Comparison of ENCODE assay signal across 28 cellular contexts in the genomic region with DNA sequence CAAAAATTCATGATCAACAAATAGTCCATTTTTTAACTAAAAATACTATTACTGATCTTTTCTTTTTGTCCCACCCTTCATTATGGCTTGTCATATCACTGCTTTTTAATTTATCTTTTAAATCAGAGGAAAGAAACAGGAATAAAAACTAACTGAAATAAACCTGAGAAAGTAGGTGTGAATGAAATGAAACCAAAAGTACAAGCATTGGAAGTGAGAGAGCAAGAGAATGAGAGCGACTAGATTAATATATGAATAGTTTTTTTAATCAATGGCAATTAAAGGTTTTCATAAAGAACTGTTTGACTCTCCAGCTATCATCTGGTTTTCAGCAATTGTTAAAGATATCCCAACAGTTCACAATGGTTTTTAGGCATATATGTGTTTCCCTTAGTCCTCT.
DNase-seq lines count a peak whose midpoint lies in the region; ATAC-seq and TF ChIP-seq lines count a peak whose summit lies in the region.
"Had no signal": no experiment of that assay in that cellular context is flagged by ENCODE, and none has a peak within 500 bp of the region (broad histone marks: within the 10 kb centered on the region; RNA-seq: fewer than 3 reads in every experiment).

No MANE protein-coding gene starts in this region.

- no peaks in the 10 kb centered on the region for H3K36me3 ChIP-seq in OCI-LY3 (replicated peaks; ENCODE audit: low read depth, low read length)
- H3K36me3 ChIP-seq: cardiac muscle cell, HAP-1, SJSA1, tibial nerve had no signal

- H4K20me1 ChIP-seq in OCI-LY3 (ENCODE audit: insufficient read depth, low read length), result no peaks in the 10 kb centered on the region

- peak overlapping the region; percentile 64 for H3K4me3 ChIP-seq in OCI-LY3 (ENCODE audit: low read length)
- H3K4me3 ChIP-seq: cardiac muscle cell, HAP-1, lung, SJSA1, tibial nerve had no signal

- no peaks in the 10 kb centered on the region for H3K36me3 Mint-ChIP-seq in T-helper 1 cell treated with Interleukin-12 subunit alpha and Interleukin-12 subunit beta and Interleukin-4 antibody, amounts not matched to agents 30 μg/mL and 1 μg/mL, for 36 hours (ENCODE audit: low read depth)
- no peaks in the 10 kb centered on the region for H3K36me3 Mint-ChIP-seq in naive B cell

- H3K27me3 Mint-ChIP-seq in T-helper 1 cell treated with Interleukin-12 subunit alpha and Interleukin-12 subunit beta and Interleukin-4 antibody, amounts not matched to agents 30 μg/mL and 1 μg/mL, for 36 hours (ENCODE audit: low read depth), result peaks cover 30% of the 10 kb centered on the region
- H3K27me3 Mint-ChIP-seq in naive B cell, result peaks cover 3 to 7% (median 7%) of the 10 kb centered on the region in 3 donors

- H2AFZ ChIP-seq in OCI-LY3 (ENCODE audit: low read depth, low read length), result peak overlapping the region; percentile 93

- no peaks in the 10 kb centered on the region for H3K79me2 ChIP-seq in OCI-LY3 (ENCODE audit: low read length)

- peak overlapping the region; percentile 11 for H3K4me3 Mint-ChIP-seq in T-helper 1 cell treated with Interleukin-12 subunit alpha and Interleukin-12 subunit beta and Interleukin-4 antibody, amounts not matched to agents 30 μg/mL and 1 μg/mL, for 36 hours
- H3K4me3 Mint-ChIP-seq in naive B cell, result peak overlapping the region in 7 of 8 donors; percentile 15 to 87 (median 37)
- H3K4me3 Mint-ChIP-seq: activated CD4-positive, alpha-beta T cell treated with anti-CD3 and anti-CD28 coated beads, Interleukin-2, amount 10 ng/mL, durations not matched to agents 7 days and 5 days; dendritic cell treated with granulocyte-macrophage colony-stimulating factor and Interleukin-4, amounts not matched to agents 40 ng/mL and 50 ng/mL, for 4 days had no signal

- peak overlapping the region; percentile 29; the same call in 1 of the 2 replicates for H3K9ac ChIP-seq in OCI-LY3 (ENCODE audit: low read length)

- peaks cover 22% of the 10 kb centered on the region for H3K4me1 ChIP-seq in OCI-LY3 (ENCODE audit: low read length)
- H3K4me1 ChIP-seq: HAP-1, SJSA1 had no signal

- no peaks in the 10 kb centered on the region for H3K9me3 ChIP-seq in OCI-LY3 (ENCODE audit: insufficient read depth, low read length)
- H3K9me3 ChIP-seq: HAP-1, SJSA1, tibial nerve had no signal

- peaks cover 18% of the 10 kb centered on the region for H3K4me1 Mint-ChIP-seq in T-helper 1 cell treated with Interleukin-12 subunit alpha and Interleukin-12 subunit beta and Interleukin-4 antibody, amounts not matched to agents 30 μg/mL and 1 μg/mL, for 36 hours (ENCODE audit: low read depth)
- H3K4me1 Mint-ChIP-seq in naive B cell, result peaks cover 0 to 15% (median 6%) of the 10 kb centered on the region in 3 donors

- H3K27ac Mint-ChIP-seq in T-helper 1 cell treated with Interleukin-12 subunit alpha and Interleukin-12 subunit beta and Interleukin-4 antibody, amounts not matched to agents 30 μg/mL and 1 μg/mL, for 36 hours, result no peak overlapping the region
- H3K27ac Mint-ChIP-seq in naive B cell, result peak overlapping the region in 1 of 6 donors; percentile 56
- H3K27ac Mint-ChIP-seq: activated CD4-positive, alpha-beta T cell treated with anti-CD3 and anti-CD28 coated beads, Interleukin-2, amount 10 ng/mL, durations not matched to agents 7 days and 5 days; dendritic cell treated with granulocyte-macrophage colony-stimulating factor and Interleukin-4, amounts not matched to agents 40 ng/mL and 50 ng/mL, for 4 days had no signal

- peak; percentile 44 for ATAC-seq in GM18517 (IDR thresholded peaks at IDR 0.05; ENCODE audit: unreplicated experiment)
- ATAC-seq in naive B cell (ENCODE audit: low read depth in 2 of 2), result no peak
- ATAC-seq in HG02840 (IDR thresholded peaks at IDR 0.05; ENCODE audit: low FRiP score, unreplicated experiment), result no peak
- ATAC-seq: Panc1; stimulated activated naive CD8-positive, alpha-beta T cell treated with anti-CD3 and anti-CD28 coated beads, Interleukin-15, Interleukin-2, amounts not matched to agents 100 U/mL and 50 U/mL, for 24 hours had no signal

- intact Hi-C loops in posterior cingulate gyrus (cut with DNase I), result no loop called here

- no peaks in the 10 kb centered on the region for H3K9me3 Mint-ChIP-seq in T-helper 1 cell treated with Interleukin-12 subunit alpha and Interleukin-12 subunit beta and Interleukin-4 antibody, amounts not matched to agents 30 μg/mL and 1 μg/mL, for 36 hours
- H3K9me3 Mint-ChIP-seq in naive B cell, result no peaks in the 10 kb centered on the region
- H3K9me3 Mint-ChIP-seq: activated CD4-positive, alpha-beta T cell treated with anti-CD3 and anti-CD28 coated beads, Interleukin-2, amount 10 ng/mL, durations not matched to agents 7 days and 5 days; dendritic cell treated with granulocyte-macrophage colony-stimulating factor and Interleukin-4, amounts not matched to agents 40 ng/mL and 50 ng/mL, for 4 days had no signal

- no peak overlapping the region for H3K27ac ChIP-seq in OCI-LY3 (ENCODE audit: low read length)
- H3K27ac ChIP-seq: 22Rv1, cardiac muscle cell, SJSA1, tibial nerve, VCaP had no signal

- H3K27me3 ChIP-seq in OCI-LY3 (ENCODE audit: low read depth, low read length), result no peaks in the 10 kb centered on the region
- H3K27me3 ChIP-seq: SJSA1, tibial nerve had no signal

- DNase-seq in T-helper 1 cell (no peak), naive B cell (no peak), NCI-H1417 treated with DMSO at 0.1 percent for 48 hours (lab: John Stamatoyannopoulos, UW) (no peak), posterior cingulate gyrus (no peak)
- DNase-seq: activated CD4-positive, alpha-beta T cell treated with anti-CD3 and anti-CD28 coated beads, Interleukin-2, amount 10 ng/mL, durations not matched to agents 7 days and 5 days; activated naive CD4-positive, alpha-beta T cell; AML-193; anterior cingulate cortex; KG1; NCI-H1048; NCI-H1930; NCI-H345; occipital lobe; stimulated activated CD4-positive, alpha-beta T cell treated with anti-CD3 and anti-CD28 coated beads, Interleukin-4, amount 100 ng/mL, for 1 hour; stimulated activated naive CD8-positive, alpha-beta T cell treated with anti-CD3 and anti-CD28 coated beads, Interleukin-15, Interleukin-2, amounts not matched to agents 100 U/mL and 50 U/mL, for 24 hours had no signal

- H3K4me2 ChIP-seq in OCI-LY3 (ENCODE audit: low read length), result peak overlapping the region; percentile 77

- TF ChIP-seq CTCF in OCI-LY3 (IDR thresholded peaks at IDR 0.05; ENCODE audit: low read depth, low read length), result no peak
